In genomic region chr3:9298236-9298635, GRCh38 we compare ENCODE assay signal across 1 cellular context.
TF ChIP-seq lines count a peak whose summit lies in the region.

No MANE protein-coding gene starts in this region.

TF ChIP-seq in SK-N-SH treated with all-trans-retinoic acid at 6 μM for 48 hours, 23 proteins besides CTCF, POLR2A, EP300 and RAD21 (continued from another document):
- TF ChIP-seq PATZ1 (CRISPR knock-in tag; IDR thresholded peaks at IDR 0.05; ENCODE audit: borderline replicate concordance), result no peak
- no peak for TF ChIP-seq GLIS3 (CRISPR knock-in tag; IDR thresholded peaks at IDR 0.05)
- no peak for TF ChIP-seq ZFP3 (CRISPR knock-in tag; IDR thresholded peaks at IDR 0.05)
